9 cellular contexts compared by ENCODE assay signal in genomic region chr13:26929971-26930730, GRCh38.
DNase-seq lines count a peak whose midpoint lies in the region; ATAC-seq and TF ChIP-seq lines count a peak whose summit lies in the region.
"Had no signal": no experiment of that assay in that cellular context is flagged by ENCODE, and none has a peak within 500 bp of the region (broad histone marks: within the 10 kb centered on the region; RNA-seq: fewer than 3 reads in every experiment).

No MANE protein-coding gene starts in this region.

- ATAC-seq in HG03045 (IDR thresholded peaks at IDR 0.05; ENCODE audit: unreplicated experiment), result peak; percentile 56
- no peak for ATAC-seq in GM18505 (IDR thresholded peaks at IDR 0.05; ENCODE audit: unreplicated experiment)

- WGBS in liver, result 13% methylated on average over 21 of the region's 21 CpGs

- TF ChIP-seq POLR2A in GM18505 (IDR thresholded peaks at IDR 0.05; ENCODE audit: borderline replicate concordance, extremely low read depth, insufficient read depth, insufficient read length), result no peak

- H3K27ac Mint-ChIP-seq in activated CD4-positive, alpha-beta T cell treated with anti-CD3 and anti-CD28 coated beads, Interleukin-2, amount 10 ng/mL, durations not matched to agents 7 days and 5 days, result no peak overlapping the region
- H3K27ac Mint-ChIP-seq: dendritic cell treated with granulocyte-macrophage colony-stimulating factor and Interleukin-4, amounts not matched to agents 40 ng/mL and 50 ng/mL, for 4 days had no signal

- TF ChIP-seq CTCF in liver (IDR thresholded peaks at IDR 0.05; ENCODE audit: low read depth, low read length, missing input control), result peak; percentile 83

- H3K4me1 ChIP-seq in liver (ENCODE audit: control insufficient read depth in 4 of 4, insufficient read depth in 4 of 4, low read length in 3 of 4), result peaks cover 0 to 2% (median 0%) of the 10 kb centered on the region in 4 donors

- TF ChIP-seq RAD21 in liver (IDR thresholded peaks at IDR 0.05), result peak; percentile 77 to 81

- H3K27me3 Mint-ChIP-seq in activated CD4-positive, alpha-beta T cell treated with anti-CD3 and anti-CD28 coated beads, Interleukin-2, amount 10 ng/mL, durations not matched to agents 7 days and 5 days, result peaks cover 5% of the 10 kb centered on the region

- no peaks in the 10 kb centered on the region for H3K9me3 ChIP-seq in liver (ENCODE audit: control insufficient read depth in 4 of 4, low read length in 3 of 4)

- no peak overlapping the region for H3K4me3 ChIP-seq in liver (ENCODE audit: low read depth in 1 of 3, low read length in 3 of 3)

- CTCF ChIA-PET in activated CD4-positive, alpha-beta T cell treated with anti-CD3 and anti-CD28 coated beads, Interleukin-2, amount 10 ng/mL, durations not matched to agents 7 days and 5 days (lab: Charles Lee), result interaction anchor here (0.6 to 1.2 kb wide), 5 partner anchors 8 to 797 kb away, joined by 3 read pairs; no protein-coding TSS in a partner anchor

- POLR2A ChIA-PET in activated CD4-positive, alpha-beta T cell treated with anti-CD3 and anti-CD28 coated beads, Interleukin-2, amount 10 ng/mL, durations not matched to agents 7 days and 5 days (lab: Charles Lee), result no interaction called here

- DNase-seq in DMS114 treated with DMSO at 0.1 percent for 48 hours (lab: John Stamatoyannopoulos, UW; ENCODE audit: unreplicated experiment) (peak; percentile 49), NCI-H526 (lab: John Stamatoyannopoulos, UW) (peak; percentile 61 to 91), dedifferentiated amniotic fluid mesenchymal stem cell (ENCODE audit: extremely low spot score) (peak; percentile 68)
- peak; percentile 72 for DNase-seq in activated CD4-positive, alpha-beta T cell treated with anti-CD3 and anti-CD28 coated beads, Interleukin-2, amount 10 ng/mL, durations not matched to agents 7 days and 5 days
- peak; percentile 21 to 66 (median 39) for DNase-seq in stimulated activated CD4-positive, alpha-beta T cell treated with anti-CD3 and anti-CD28 coated beads, TNF-alpha, amount 100 ng/mL, for 1 hour (ENCODE audit: low read depth in 3 of 3, low spot score in 1 of 3)

- H3K9ac ChIP-seq in liver (ENCODE audit: low read depth in 1 of 2, low read length in 2 of 2), result no peak overlapping the region

- H3K4me3 Mint-ChIP-seq in activated CD4-positive, alpha-beta T cell treated with anti-CD3 and anti-CD28 coated beads, Interleukin-2, amount 10 ng/mL, durations not matched to agents 7 days and 5 days, result no peak overlapping the region
- H3K4me3 Mint-ChIP-seq: dendritic cell treated with granulocyte-macrophage colony-stimulating factor and Interleukin-4, amounts not matched to agents 40 ng/mL and 50 ng/mL, for 4 days had no signal

- H3K36me3 ChIP-seq in liver (ENCODE audit: control insufficient read depth in 4 of 4, insufficient read depth in 3 of 4, low read depth in 1 of 4, low read length in 3 of 4), result no peaks in the 10 kb centered on the region

- H3K27me3 ChIP-seq in liver (ENCODE audit: control insufficient read depth in 4 of 4, insufficient read depth in 4 of 4, low read length in 3 of 4), result peaks cover 0 to 13% (median 0%) of the 10 kb centered on the region in 4 donors

- H3K9me3 Mint-ChIP-seq in activated CD4-positive, alpha-beta T cell treated with anti-CD3 and anti-CD28 coated beads, Interleukin-2, amount 10 ng/mL, durations not matched to agents 7 days and 5 days, result no peaks in the 10 kb centered on the region
- H3K9me3 Mint-ChIP-seq: dendritic cell treated with granulocyte-macrophage colony-stimulating factor and Interleukin-4, amounts not matched to agents 40 ng/mL and 50 ng/mL, for 4 days had no signal

- H3K4me1 Mint-ChIP-seq in activated CD4-positive, alpha-beta T cell treated with anti-CD3 and anti-CD28 coated beads, Interleukin-2, amount 10 ng/mL, durations not matched to agents 7 days and 5 days, result no peaks in the 10 kb centered on the region

- no peaks in the 10 kb centered on the region for H3K36me3 Mint-ChIP-seq in activated CD4-positive, alpha-beta T cell treated with anti-CD3 and anti-CD28 coated beads, Interleukin-2, amount 10 ng/mL, durations not matched to agents 7 days and 5 days (ENCODE audit: low read depth)

- H3K27ac ChIP-seq in liver (ENCODE audit: low read depth in 1 of 2, low read length in 2 of 2), result no peak overlapping the region

TF ChIP-seq in liver, 16 proteins besides CTCF, POLR2A, EP300 and RAD21:
- no peak for TF ChIP-seq TAF1 (conservative IDR thresholded peaks at IDR 0.05)
- TF ChIP-seq NR2F2 (IDR thresholded peaks at IDR 0.05), result no peak
- no peak for TF ChIP-seq HNF4A (conservative IDR thresholded peaks at IDR 0.05)
- no peak for TF ChIP-seq FOXA1 (IDR thresholded peaks at IDR 0.05)
- no peak for TF ChIP-seq MAX (IDR thresholded peaks at IDR 0.05)
- no peak for TF ChIP-seq YY1 (IDR thresholded peaks at IDR 0.05)
- no peak for TF ChIP-seq RXRA (IDR thresholded peaks at IDR 0.05)
